15 cellular contexts compared by ENCODE assay signal in genomic region chr22:27514612-27515011, GRCh38.
"Had no signal": no experiment of that assay in that cellular context is flagged by ENCODE, and none has a peak within 500 bp of the region (broad histone marks: within the 10 kb centered on the region; RNA-seq: fewer than 3 reads in every experiment).

No MANE protein-coding gene starts in this region.

- H3K4me3 Mint-ChIP-seq: activated CD4-positive, alpha-beta T cell treated with anti-CD3 and anti-CD28 coated beads, Interleukin-2, amount 10 ng/mL, durations not matched to agents 7 days and 5 days; activated naive CD8-positive, alpha-beta T cell; activated T-cell treated with anti-CD3 and anti-CD28 coated beads, Interleukin-2, amount 50 U/mL, for 72 hours; brain; central memory CD8-positive, alpha-beta T cell; T-helper 2 cell treated with Interferon-gamma antibody and Interleukin-4, amounts not matched to agents 5 μg/mL and 100 μg/mL, for 36 hours had no signal

- H3K9me3 Mint-ChIP-seq: activated CD4-positive, alpha-beta T cell treated with anti-CD3 and anti-CD28 coated beads, Interleukin-2, amount 10 ng/mL, durations not matched to agents 7 days and 5 days; central memory CD8-positive, alpha-beta T cell; T-helper 2 cell treated with Interferon-gamma antibody and Interleukin-4, amounts not matched to agents 5 μg/mL and 100 μg/mL, for 36 hours had no signal

- H3K36me3 Mint-ChIP-seq: activated naive CD8-positive, alpha-beta T cell; brain had no signal

- H3K27me3 Mint-ChIP-seq: activated CD4-positive, alpha-beta T cell treated with anti-CD3 and anti-CD28 coated beads, Interleukin-2, amount 10 ng/mL, durations not matched to agents 7 days and 5 days; activated naive CD8-positive, alpha-beta T cell; brain had no signal

- DNase-seq: activated CD4-positive, alpha-beta T cell treated with anti-CD3 and anti-CD28 coated beads, Interleukin-2, amount 10 ng/mL, durations not matched to agents 7 days and 5 days; activated CD8-positive, alpha-beta memory T cell treated with anti-CD3 and anti-CD28 coated beads, Interleukin-2, amount 50 U/mL, for 48 hours; activated gamma-delta T cell treated with Interleukin-2 at 50 U/mL for 16 hours; activated T-cell treated with anti-CD3 and anti-CD28 coated beads, Interleukin-2, amount 50 U/mL, for 72 hours; amniotic stem cell; effector CD8-positive, alpha-beta T cell; hippocampal formation; mesendoderm; stimulated activated CD4-positive, alpha-beta T cell treated with anti-CD3 and anti-CD28 coated beads, Interleukin-4, amount 100 ng/mL, for 24 hours; stimulated activated naive CD4-positive, alpha-beta T cell had no signal

- H3K4me1 Mint-ChIP-seq: activated CD4-positive, alpha-beta T cell treated with anti-CD3 and anti-CD28 coated beads, Interleukin-2, amount 10 ng/mL, durations not matched to agents 7 days and 5 days; central memory CD8-positive, alpha-beta T cell had no signal

- ATAC-seq: activated T-cell treated with anti-CD3 and anti-CD28 coated beads, Interleukin-2, amount 50 U/mL, for 72 hours had no signal

- H3K4me3 ChIP-seq: skin epidermis had no signal

- H3K27ac Mint-ChIP-seq: activated CD4-positive, alpha-beta T cell treated with anti-CD3 and anti-CD28 coated beads, Interleukin-2, amount 10 ng/mL, durations not matched to agents 7 days and 5 days; activated naive CD8-positive, alpha-beta T cell; activated T-cell treated with anti-CD3 and anti-CD28 coated beads, Interleukin-2, amount 50 U/mL, for 72 hours; T-helper 2 cell treated with Interferon-gamma antibody and Interleukin-4, amounts not matched to agents 5 μg/mL and 100 μg/mL, for 36 hours had no signal
